Comparison of ENCODE assay signal across 13 cellular contexts in the genomic region with DNA sequence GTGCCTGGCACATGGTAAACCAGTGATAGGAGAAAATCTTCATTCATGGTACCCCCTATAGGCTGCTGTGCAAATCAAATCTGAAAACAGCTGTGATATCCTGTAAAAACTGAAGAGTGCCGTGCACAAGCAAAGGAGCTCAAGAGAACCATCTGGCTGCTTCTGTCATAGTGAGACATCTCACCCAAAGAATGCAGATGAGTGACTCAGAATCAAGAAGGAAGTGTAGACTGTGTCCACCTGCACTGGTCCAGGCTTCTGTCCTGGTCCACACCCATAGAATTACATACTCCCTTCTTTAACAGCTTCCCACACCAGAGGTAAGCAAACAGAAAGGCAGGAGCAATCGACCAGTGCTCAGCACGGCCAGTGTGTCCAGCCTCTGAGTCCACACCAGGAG.
DNase-seq lines count a peak whose midpoint lies in the region; TF ChIP-seq lines count a peak whose summit lies in the region.
"Had no signal": no experiment of that assay in that cellular context is flagged by ENCODE, and none has a peak within 500 bp of the region (broad histone marks: within the 10 kb centered on the region; RNA-seq: fewer than 3 reads in every experiment).

No MANE protein-coding gene starts in this region.

- H3K27ac Mint-ChIP-seq in type B pancreatic cell, result peak overlapping the region; percentile 52
- H3K27ac Mint-ChIP-seq in chondrocyte (ENCODE audit: unreplicated experiment), result no peak overlapping the region

- H3K4me1 Mint-ChIP-seq in type B pancreatic cell (ENCODE audit: unreplicated experiment), result no peaks in the 10 kb centered on the region
- H3K4me1 Mint-ChIP-seq in chondrocyte (ENCODE audit: low read depth), result no peaks in the 10 kb centered on the region
- H3K4me1 Mint-ChIP-seq: CD8-positive, alpha-beta memory T cell; H9 had no signal

- DNase-seq in DMS53 treated with DMSO at 0.1 percent for 48 hours (lab: John Stamatoyannopoulos, UW; ENCODE audit: unreplicated experiment) (peak; percentile 39), NCI-H2171 treated with DMSO at 0.1 percent for 48 hours (lab: John Stamatoyannopoulos, UW) (peak; percentile 50), epithelial cell of prostate (ENCODE audit: low read depth, low spot score) (peak; percentile 3), type B pancreatic cell (ENCODE audit: extremely low spot score, unreplicated experiment) (no peak), SW 1271 (lab: John Stamatoyannopoulos, UW) (no peak), chondrocyte (ENCODE audit: low spot score) (no peak)
- no peak for DNase-seq in activated T-cell treated with anti-CD3 and anti-CD28 coated beads, Interleukin-2, amount 50 U/mL, for 48 hours
- DNase-seq: CD8-positive, alpha-beta memory T cell; H9; NCI-H1105; NCI-H187 treated with DMSO at 0.1 percent for 48 hours; T-helper 2 cell had no signal

- H3K36me3 Mint-ChIP-seq in type B pancreatic cell (no peaks in the 10 kb centered on the region), chondrocyte (ENCODE audit: low read depth) (no peaks in the 10 kb centered on the region)
- H3K36me3 Mint-ChIP-seq: CD8-positive, alpha-beta memory T cell had no signal

- H3K27ac ChIP-seq in epithelial cell of prostate, result no peak overlapping the region
- H3K27ac ChIP-seq: BLaER1 treated with 17β-estradiol and CSF1 and Interleukin-3, amounts not matched to agents 10 nM and 100 nM had no signal

- H3K9me3 Mint-ChIP-seq in type B pancreatic cell (no peaks in the 10 kb centered on the region), chondrocyte (ENCODE audit: low read depth) (peaks cover 15% of the 10 kb centered on the region)
- H3K9me3 Mint-ChIP-seq: H9 had no signal

- TF ChIP-seq CTCF in type B pancreatic cell (conservative IDR thresholded peaks at IDR 0.05) (no peak), chondrocyte (IDR thresholded peaks at IDR 0.05) (no peak)

- H3K27me3 Mint-ChIP-seq in type B pancreatic cell (no peaks in the 10 kb centered on the region), chondrocyte (ENCODE audit: low read depth) (no peaks in the 10 kb centered on the region)
- H3K27me3 Mint-ChIP-seq: CD8-positive, alpha-beta memory T cell had no signal

- H3K4me3 Mint-ChIP-seq in type B pancreatic cell, result no peak overlapping the region
- no peak overlapping the region for H3K4me3 Mint-ChIP-seq in chondrocyte (ENCODE audit: unreplicated experiment)
- H3K4me3 Mint-ChIP-seq: CD8-positive, alpha-beta memory T cell; H9 had no signal

Comparison
In these comparisons a context has a peak if more than half of its experiments do, and no peak if none do; other contexts are left out.
1. DNase-seq: peak in DMS53 treated with DMSO at 0.1 percent for 48 hours (single experiment), NCI-H2171 treated with DMSO at 0.1 percent for 48 hours (single experiment) and epithelial cell of prostate (single experiment); none in type B pancreatic cell (single experiment), activated T-cell treated with anti-CD3 and anti-CD28 coated beads, Interleukin-2, amount 50 U/mL, for 48 hours (0 of 2), SW 1271 (0 of 2) and chondrocyte (single experiment).